ENCODE assay signal across 1 cellular context in the genomic region with DNA sequence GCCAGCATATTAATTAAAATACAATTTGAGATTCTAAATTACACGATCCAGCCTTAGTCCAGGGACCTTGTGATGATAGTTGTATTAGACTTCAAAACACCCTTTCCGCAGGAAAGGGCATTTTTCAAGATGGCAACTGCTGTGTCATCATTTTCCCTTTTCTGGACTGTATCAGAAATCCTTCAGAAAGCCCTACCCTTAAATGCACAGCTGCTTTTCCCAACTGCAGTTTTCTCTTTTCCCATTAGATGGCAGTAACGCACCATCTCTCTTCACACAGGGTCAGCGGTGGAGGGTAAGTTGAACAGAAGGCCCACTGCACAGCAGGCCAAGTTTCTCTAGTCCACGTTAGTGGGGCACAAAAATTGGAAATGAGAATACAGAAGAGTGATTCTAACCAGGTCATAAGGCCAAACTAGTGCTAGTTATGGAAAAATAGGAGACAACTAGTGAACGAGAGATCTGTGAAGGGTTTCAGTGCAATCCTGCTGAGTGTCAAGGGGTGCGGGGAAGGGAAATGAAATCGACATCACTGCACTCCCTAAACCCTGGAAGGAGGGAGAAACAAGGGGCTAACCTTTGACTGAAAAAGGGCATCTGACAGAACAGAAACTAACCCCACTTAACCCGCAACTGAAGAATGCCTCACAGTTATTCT.
TF ChIP-seq lines count a peak whose summit lies in the region.

No MANE protein-coding gene starts in this region.

TF ChIP-seq in K562, 482 proteins besides CTCF, POLR2A, EP300 and RAD21 (continued from another document and continues in another):
- TF ChIP-seq SAP30 (IDR thresholded peaks at IDR 0.05; ENCODE audit: borderline replicate concordance, insufficient read depth, low read depth, low read length, poor library complexity, severe bottlenecking) (no peak), TEAD1 (CRISPR knock-in tag; IDR thresholded peaks at IDR 0.05) (no peak), RBM15 (IDR thresholded peaks at IDR 0.05; ENCODE audit: insufficient read depth, low read length) (no peak), XRCC5 (IDR thresholded peaks at IDR 0.05; ENCODE audit: low read depth, low read length) (0 out of 2 replicates have a peak, but pooled peaks have one; percentile 34), MAFF (IDR thresholded peaks at IDR 0.05; ENCODE audit: low read length) (peak; percentile 99), ID3 (CRISPR knock-in tag; IDR thresholded peaks at IDR 0.05) (no peak), ID3 (tag; IDR thresholded peaks at IDR 0.05) (no peak), PCBP1 (IDR thresholded peaks at IDR 0.05; ENCODE audit: low read depth, low read length, poor library complexity, severe bottlenecking) (no peak), TRIM24 (IDR thresholded peaks at IDR 0.05) (no peak), NFE2 (IDR thresholded peaks at IDR 0.05; ENCODE audit: low read depth) (peak; percentile 73), CBFA2T3 (IDR thresholded peaks at IDR 0.05) (no peak), CHD7 (IDR thresholded peaks at IDR 0.05; ENCODE audit: low read depth, low read length) (no peak), NKRF (IDR thresholded peaks at IDR 0.05; ENCODE audit: borderline replicate concordance) (no peak), PHB (CRISPR knock-in tag; IDR thresholded peaks at IDR 0.05) (no peak), PHTF2 (CRISPR knock-in tag; IDR thresholded peaks at IDR 0.05) (no peak), ATF7 (IDR thresholded peaks at IDR 0.05) (0 out of 2 replicates have a peak, but pooled peaks have one; percentile 18), PPARD (CRISPR knock-in tag; IDR thresholded peaks at IDR 0.05) (no peak), HMG20A (CRISPR knock-in tag; conservative IDR thresholded peaks at IDR 0.05) (no peak), ZNF311 (CRISPR knock-in tag; IDR thresholded peaks at IDR 0.05) (no peak)
- TF ChIP-seq, protein P1, sequence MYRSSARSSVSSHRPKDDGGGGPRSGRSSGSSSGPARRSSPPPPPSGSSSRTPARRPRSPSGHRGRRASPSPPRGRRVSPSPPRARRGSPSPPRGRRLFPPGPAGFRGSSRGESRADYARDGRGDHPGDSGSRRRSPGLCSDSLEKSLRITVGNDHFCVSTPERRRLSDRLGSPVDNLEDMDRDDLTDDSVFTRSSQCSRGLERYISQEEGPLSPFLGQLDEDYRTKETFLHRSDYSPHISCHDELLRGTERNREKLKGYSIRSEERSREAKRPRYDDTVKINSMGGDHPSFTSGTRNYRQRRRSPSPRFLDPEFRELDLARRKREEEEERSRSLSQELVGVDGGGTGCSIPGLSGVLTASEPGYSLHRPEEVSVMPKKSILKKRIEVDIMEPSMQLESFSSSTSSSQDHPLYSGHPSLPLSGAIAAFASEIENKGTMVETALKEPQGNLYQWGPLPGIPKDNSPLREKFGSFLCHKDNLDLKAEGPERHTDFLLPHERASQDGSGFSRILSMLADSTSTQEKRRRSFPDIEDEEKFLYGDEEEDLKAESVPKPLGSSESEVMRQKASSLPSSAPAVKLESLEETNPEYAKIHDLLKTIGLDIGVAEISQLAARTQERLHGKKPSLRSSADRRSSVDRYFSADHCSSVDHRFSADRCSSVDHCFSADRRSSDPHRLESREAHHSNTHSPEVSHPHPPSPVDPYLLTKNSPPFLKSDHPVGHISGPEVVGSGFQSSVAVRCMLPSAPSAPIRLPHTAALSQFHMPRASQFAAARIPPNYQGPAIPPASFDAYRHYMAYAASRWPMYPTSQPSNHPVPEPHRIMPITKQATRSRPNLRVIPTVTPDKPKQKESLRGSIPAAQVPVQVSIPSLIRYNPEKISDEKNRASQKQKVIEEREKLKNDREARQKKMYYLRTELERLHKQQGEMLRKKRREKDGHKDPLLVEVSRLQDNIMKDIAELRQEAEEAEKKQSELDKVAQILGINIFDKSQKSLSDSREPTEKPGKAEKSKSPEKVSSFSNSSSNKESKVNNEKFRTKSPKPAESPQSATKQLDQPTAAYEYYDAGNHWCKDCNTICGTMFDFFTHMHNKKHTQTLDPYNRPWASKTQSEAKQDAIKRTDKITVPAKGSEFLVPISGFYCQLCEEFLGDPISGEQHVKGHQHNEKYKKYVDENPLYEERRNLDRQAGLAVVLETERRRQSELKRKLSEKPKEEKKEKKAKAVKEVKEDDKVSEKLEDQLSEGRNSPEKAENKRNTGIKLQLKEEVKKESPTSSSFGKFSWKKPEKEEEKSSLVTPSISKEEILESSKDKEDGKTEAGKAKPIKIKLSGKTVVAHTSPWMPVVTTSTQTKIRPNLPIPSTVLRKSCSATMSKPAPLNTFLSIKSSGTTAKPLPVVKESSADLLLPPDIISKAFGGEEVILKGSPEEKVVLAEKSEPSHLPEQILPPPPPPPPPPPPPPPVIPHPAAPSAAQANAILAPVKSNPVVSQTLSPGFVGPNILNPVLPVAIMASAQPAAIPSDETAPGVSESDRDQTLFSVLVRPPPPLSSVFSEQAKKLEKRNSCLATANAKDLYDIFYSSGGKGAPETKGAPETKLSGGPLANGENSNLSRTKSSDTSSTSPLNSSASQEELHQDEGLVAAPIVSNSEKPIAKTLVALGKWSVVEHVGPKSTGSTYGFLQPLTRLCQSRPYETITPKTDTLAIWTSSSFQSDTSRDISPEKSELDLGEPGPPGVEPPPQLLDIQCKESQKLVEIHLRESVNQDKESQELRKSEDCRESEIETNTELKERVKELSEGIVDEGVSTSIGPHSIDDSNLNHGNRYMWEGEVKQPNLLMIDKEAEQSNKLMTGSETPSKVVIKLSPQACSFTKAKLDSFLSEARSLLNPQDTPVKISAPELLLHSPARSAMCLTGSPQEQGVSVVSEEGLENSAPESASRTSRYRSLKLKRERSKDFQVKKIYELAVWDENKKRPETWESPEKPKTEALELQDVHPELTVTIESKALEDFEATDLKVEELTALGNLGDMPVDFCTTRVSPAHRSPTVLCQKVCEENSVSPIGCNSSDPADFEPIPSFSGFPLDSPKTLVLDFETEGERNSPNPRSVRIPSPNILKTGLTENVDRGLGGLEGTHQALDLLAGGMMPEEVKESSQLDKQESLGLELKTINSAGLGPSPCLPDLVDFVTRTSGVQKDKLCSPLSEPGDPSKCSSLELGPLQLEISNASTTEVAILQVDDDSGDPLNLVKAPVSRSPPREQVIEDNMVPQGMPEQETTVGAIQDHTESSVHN (IDR thresholded peaks at IDR 0.05; ENCODE audit: borderline replicate concordance in 1 of 2, low read depth in 1 of 2): no peak
- TF ChIP-seq, protein P2, sequence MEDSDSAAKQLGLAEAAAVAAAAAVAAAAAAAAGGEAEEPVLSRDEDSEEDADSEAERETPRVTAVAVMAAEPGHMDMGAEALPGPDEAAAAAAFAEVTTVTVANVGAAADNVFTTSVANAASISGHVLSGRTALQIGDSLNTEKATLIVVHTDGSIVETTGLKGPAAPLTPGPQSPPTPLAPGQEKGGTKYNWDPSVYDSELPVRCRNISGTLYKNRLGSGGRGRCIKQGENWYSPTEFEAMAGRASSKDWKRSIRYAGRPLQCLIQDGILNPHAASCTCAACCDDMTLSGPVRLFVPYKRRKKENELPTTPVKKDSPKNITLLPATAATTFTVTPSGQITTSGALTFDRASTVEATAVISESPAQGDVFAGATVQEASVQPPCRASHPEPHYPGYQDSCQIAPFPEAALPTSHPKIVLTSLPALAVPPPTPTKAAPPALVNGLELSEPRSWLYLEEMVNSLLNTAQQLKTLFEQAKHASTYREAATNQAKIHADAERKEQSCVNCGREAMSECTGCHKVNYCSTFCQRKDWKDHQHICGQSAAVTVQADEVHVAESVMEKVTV (CRISPR knock-in tag; IDR thresholded peaks at IDR 0.05): peak; percentile 97
- TF ChIP-seq, protein P3, sequence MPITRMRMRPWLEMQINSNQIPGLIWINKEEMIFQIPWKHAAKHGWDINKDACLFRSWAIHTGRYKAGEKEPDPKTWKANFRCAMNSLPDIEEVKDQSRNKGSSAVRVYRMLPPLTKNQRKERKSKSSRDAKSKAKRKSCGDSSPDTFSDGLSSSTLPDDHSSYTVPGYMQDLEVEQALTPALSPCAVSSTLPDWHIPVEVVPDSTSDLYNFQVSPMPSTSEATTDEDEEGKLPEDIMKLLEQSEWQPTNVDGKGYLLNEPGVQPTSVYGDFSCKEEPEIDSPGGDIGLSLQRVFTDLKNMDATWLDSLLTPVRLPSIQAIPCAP (CRISPR knock-in tag; IDR thresholded peaks at IDR 0.05; ENCODE audit: borderline replicate concordance): no peak
- TF ChIP-seq, protein P4, sequence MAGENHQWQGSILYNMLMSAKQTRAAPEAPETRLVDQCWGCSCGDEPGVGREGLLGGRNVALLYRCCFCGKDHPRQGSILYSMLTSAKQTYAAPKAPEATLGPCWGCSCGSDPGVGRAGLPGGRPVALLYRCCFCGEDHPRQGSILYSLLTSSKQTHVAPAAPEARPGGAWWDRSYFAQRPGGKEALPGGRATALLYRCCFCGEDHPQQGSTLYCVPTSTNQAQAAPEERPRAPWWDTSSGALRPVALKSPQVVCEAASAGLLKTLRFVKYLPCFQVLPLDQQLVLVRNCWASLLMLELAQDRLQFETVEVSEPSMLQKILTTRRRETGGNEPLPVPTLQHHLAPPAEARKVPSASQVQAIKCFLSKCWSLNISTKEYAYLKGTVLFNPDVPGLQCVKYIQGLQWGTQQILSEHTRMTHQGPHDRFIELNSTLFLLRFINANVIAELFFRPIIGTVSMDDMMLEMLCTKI (IDR thresholded peaks at IDR 0.05; ENCODE audit: partially characterized antibody): no peak
